Comparison of ENCODE assay signal across 8 cellular contexts in the genomic region with DNA sequence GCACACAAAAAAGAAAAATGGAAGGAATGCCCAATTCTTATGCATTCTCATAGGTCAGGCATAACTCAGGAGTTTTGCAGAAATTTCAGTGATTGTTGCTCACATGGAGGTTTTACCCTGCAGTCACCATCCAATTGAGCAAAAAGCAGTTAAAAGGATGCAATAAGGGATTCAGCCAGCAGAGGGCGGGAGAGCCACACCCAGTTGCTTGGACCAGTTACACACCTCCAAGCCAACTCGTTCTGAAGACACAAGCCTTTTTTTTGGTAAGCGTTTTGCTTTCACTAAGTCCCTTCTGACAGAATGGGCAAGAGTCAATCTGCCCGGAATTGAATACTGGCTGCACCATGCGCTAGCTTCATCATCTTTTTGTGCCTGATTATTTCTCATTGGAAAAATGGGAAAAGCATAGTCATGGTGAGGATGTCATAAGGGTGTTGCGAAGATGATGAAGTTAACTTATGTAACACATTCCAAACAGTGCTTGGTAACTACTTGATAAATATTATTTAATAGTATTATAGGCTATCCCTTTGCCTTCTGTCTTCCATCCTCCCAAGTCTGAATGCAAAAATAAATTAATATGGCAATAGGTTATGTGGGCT.
A peak's percentile ranks its signal among the peaks of the same experiment; 100 is the strongest.
DNase-seq lines count a peak whose midpoint lies in the region; ATAC-seq and TF ChIP-seq lines count a peak whose summit lies in the region.

No MANE protein-coding gene starts in this region.

- intact Hi-C loops in activated T-helper 1 cell treated with anti-CD3 and anti-CD28 coated beads, Interleukin-12 subunit alpha, Interleukin-12 subunit beta, Interleukin-2, Interleukin-4 antibody, amounts not matched to agents 30 ng/mL and 10 ng/mL and 1 ng/mL, durations not matched to agents 14 hours and 24 hours and 36 hours (cut with micrococcal nuclease): loop anchor here (5.0 kb wide), 1 partner anchor 1777 kb away; no protein-coding TSS in a partner anchor
- intact Hi-C loops in thyroid gland (cut with DNase I): no loop called here

- H3K9me3 ChIP-seq in HUES64 (ENCODE audit: insufficient read depth, low read depth, low read length): peaks cover 5% of the 10 kb centered on the region; the same call in 1 of the 2 replicates
- H3K9me3 ChIP-seq in Peyer's patch: no peaks in the 10 kb centered on the region
- no peaks in the 10 kb centered on the region for H3K9me3 ChIP-seq in thyroid gland

- no peak overlapping the region for H3K27ac Mint-ChIP-seq in activated T-helper 1 cell treated with anti-CD3 and anti-CD28 coated beads, Interleukin-12 subunit alpha, Interleukin-12 subunit beta, Interleukin-2, Interleukin-4 antibody, amounts not matched to agents 30 ng/mL and 10 ng/mL and 1 ng/mL, durations not matched to agents 14 hours and 24 hours and 36 hours

- H3K27me3 Mint-ChIP-seq in activated T-helper 1 cell treated with anti-CD3 and anti-CD28 coated beads, Interleukin-12 subunit alpha, Interleukin-12 subunit beta, Interleukin-2, Interleukin-4 antibody, amounts not matched to agents 30 ng/mL and 10 ng/mL and 1 ng/mL, durations not matched to agents 14 hours and 24 hours and 36 hours (ENCODE audit: insufficient read depth): peaks cover 1% of the 10 kb centered on the region

- no peak for TF ChIP-seq POLR2A in Peyer's patch (IDR thresholded peaks at IDR 0.05)
- TF ChIP-seq POLR2A in thyroid gland (IDR thresholded peaks at IDR 0.05): no peak

- 15% methylated on average over 5 of the region's 6 CpGs for WGBS in HUES64
- WGBS in thyroid gland, 2 donors: 25 to 29% methylated on average over 6 of the region's 6 CpGs

- no peak overlapping the region for H3K4me3 Mint-ChIP-seq in activated T-helper 1 cell treated with anti-CD3 and anti-CD28 coated beads, Interleukin-12 subunit alpha, Interleukin-12 subunit beta, Interleukin-2, Interleukin-4 antibody, amounts not matched to agents 30 ng/mL and 10 ng/mL and 1 ng/mL, durations not matched to agents 14 hours and 24 hours and 36 hours

- no peak overlapping the region; the same call in 1 of the 2 replicates for H3K9ac ChIP-seq in HUES64 (ENCODE audit: low read depth, low read length)

- H3K27ac ChIP-seq in HUES64 (ENCODE audit: low read depth, low read length): peak overlapping the region; percentile 63; the same call in 1 of the 2 replicates
- no peak overlapping the region for H3K27ac ChIP-seq in Peyer's patch
- no peak overlapping the region for H3K27ac ChIP-seq in thyroid gland

- H3K9me3 Mint-ChIP-seq in activated T-helper 1 cell treated with anti-CD3 and anti-CD28 coated beads, Interleukin-12 subunit alpha, Interleukin-12 subunit beta, Interleukin-2, Interleukin-4 antibody, amounts not matched to agents 30 ng/mL and 10 ng/mL and 1 ng/mL, durations not matched to agents 14 hours and 24 hours and 36 hours: no peaks in the 10 kb centered on the region

- peak; percentile 30 to 80 (median 62) for TF ChIP-seq CTCF in Peyer's patch (IDR thresholded peaks at IDR 0.05)
- TF ChIP-seq CTCF in fibroblast of villous mesenchyme (IDR thresholded peaks at IDR 0.05; ENCODE audit: insufficient read depth, low read depth, low read length): peak; percentile 84
- peak; percentile 55 to 80 (median 72) for TF ChIP-seq CTCF in thyroid gland (IDR thresholded peaks at IDR 0.05)

- H3K36me3 ChIP-seq in HUES64 (ENCODE audit: insufficient read depth, low read length) (no peaks in the 10 kb centered on the region), Peyer's patch (no peaks in the 10 kb centered on the region), thyroid gland (no peaks in the 10 kb centered on the region)

- no peaks in the 10 kb centered on the region for H3K36me3 Mint-ChIP-seq in activated T-helper 1 cell treated with anti-CD3 and anti-CD28 coated beads, Interleukin-12 subunit alpha, Interleukin-12 subunit beta, Interleukin-2, Interleukin-4 antibody, amounts not matched to agents 30 ng/mL and 10 ng/mL and 1 ng/mL, durations not matched to agents 14 hours and 24 hours and 36 hours (ENCODE audit: low read depth)

- peak; percentile 91 for ATAC-seq in GM21619 (IDR thresholded peaks at IDR 0.05; ENCODE audit: unreplicated experiment)

- H3K27me3 ChIP-seq in HUES64 (ENCODE audit: insufficient read depth, low read length): no peaks in the 10 kb centered on the region
- no peaks in the 10 kb centered on the region for H3K27me3 ChIP-seq in Peyer's patch
- no peaks in the 10 kb centered on the region for H3K27me3 ChIP-seq in thyroid gland

- H3K4me1 Mint-ChIP-seq in activated T-helper 1 cell treated with anti-CD3 and anti-CD28 coated beads, Interleukin-12 subunit alpha, Interleukin-12 subunit beta, Interleukin-2, Interleukin-4 antibody, amounts not matched to agents 30 ng/mL and 10 ng/mL and 1 ng/mL, durations not matched to agents 14 hours and 24 hours and 36 hours (ENCODE audit: low read depth): no peaks in the 10 kb centered on the region

- no peak overlapping the region for H3K4me3 ChIP-seq in HUES64 (ENCODE audit: low read length)
- H3K4me3 ChIP-seq in Peyer's patch: no peak overlapping the region
- no peak overlapping the region for H3K4me3 ChIP-seq in fibroblast of villous mesenchyme (ENCODE audit: low read depth, low read length)
- H3K4me3 ChIP-seq in thyroid gland (replicated peaks in 1 of 3): no peak overlapping the region

- peaks cover 34% of the 10 kb centered on the region for H3K4me1 ChIP-seq in HUES64 (ENCODE audit: insufficient read depth, low read length)
- no peaks in the 10 kb centered on the region for H3K4me1 ChIP-seq in Peyer's patch
- no peaks in the 10 kb centered on the region for H3K4me1 ChIP-seq in thyroid gland

- DNase-seq in ELF-1 (ENCODE audit: low read depth, low spot score) (peak; percentile 86), Peyer's patch (peak; percentile 30 to 83 (median 48)), fibroblast of villous mesenchyme (ENCODE audit: low read depth) (peak; percentile 64), non-pigmented ciliary epithelial cell (ENCODE audit: low read depth) (peak; percentile 38), thyroid gland (peak; percentile 59 to 65)
- peak; percentile 48 for DNase-seq in activated T-helper 1 cell treated with anti-CD3 and anti-CD28 coated beads, Interleukin-12 subunit alpha, Interleukin-12 subunit beta, Interleukin-2, Interleukin-4 antibody, amounts not matched to agents 30 ng/mL and 10 ng/mL and 1 ng/mL, durations not matched to agents 14 hours and 24 hours and 36 hours (ENCODE audit: low spot score)
